ENCODE assay signal across 8 cellular contexts in the genomic region with DNA sequence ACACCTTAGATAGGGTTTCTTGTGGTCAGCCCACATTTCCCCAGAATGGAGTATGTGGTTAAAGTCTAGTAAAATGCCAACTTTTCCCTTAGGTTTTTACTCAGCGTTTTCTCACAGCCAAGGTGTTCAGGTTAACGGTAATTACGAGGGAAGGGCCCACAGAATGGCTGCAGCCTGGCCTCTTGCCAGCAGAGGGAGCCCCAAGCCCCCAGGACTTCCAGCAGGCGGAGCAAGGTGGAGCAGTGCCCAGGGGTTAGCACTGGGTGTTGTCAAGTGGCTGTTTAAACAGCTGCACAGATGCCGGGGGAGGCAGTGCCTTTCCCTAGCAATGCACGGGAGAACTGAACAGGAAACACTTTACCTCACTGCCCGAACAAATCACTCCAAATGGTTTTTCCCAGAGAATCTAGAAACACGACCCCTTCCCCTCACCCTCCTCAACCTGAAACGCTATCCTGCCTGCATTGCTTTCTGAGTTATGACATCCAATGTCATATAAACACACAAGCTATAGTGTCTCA. TPM values are rescaled to one million over a fixed set of nuclear protein-coding genes. Genes with fewer than 3 reads are reported as not detected.
DNase-seq lines count a peak whose midpoint lies in the region; ATAC-seq and TF ChIP-seq lines count a peak whose summit lies in the region.

No MANE protein-coding gene starts in this region.

- no peaks in the 10 kb centered on the region for H3K27me3 Mint-ChIP-seq in effector memory CD8-positive, alpha-beta T cell

- H3K36me3 Mint-ChIP-seq in effector memory CD8-positive, alpha-beta T cell (ENCODE audit: insufficient read depth): peaks cover 57% of the 10 kb centered on the region

- ATAC-seq in effector memory CD8-positive, alpha-beta T cell (replicated peaks): peak; percentile 77

- DNase-seq in GM12864 (ENCODE audit: low read depth): no peak
- peak; percentile 63 for DNase-seq in HT1080 (ENCODE audit: low read depth)
- DNase-seq in NOMO-1 treated with DMSO at 0.1 percent for 48 hours (lab: John Stamatoyannopoulos, UW; ENCODE audit: unreplicated experiment): peak; percentile 46
- peak; percentile 66 to 87 (median 67) for DNase-seq in activated CD8-positive, alpha-beta memory T cell treated with anti-CD3 and anti-CD28 coated beads for 48 hours (ENCODE audit: low read depth in 2 of 3, low spot score in 2 of 3)
- DNase-seq in effector memory CD8-positive, alpha-beta T cell: peak; percentile 81 to 89 (median 84)
- DNase-seq in mucosa of gallbladder (ENCODE audit: low spot score): peak; percentile 72
- DNase-seq in stimulated activated CD8-positive, alpha-beta memory T cell treated with anti-CD3 and anti-CD28 coated beads, Interleukin-4, amount 100 ng/mL, for 48 hours: peak; percentile 93
- no peak for DNase-seq in NCI-H1048 (lab: John Stamatoyannopoulos, UW)

- H3K9me3 Mint-ChIP-seq in effector memory CD8-positive, alpha-beta T cell: no peaks in the 10 kb centered on the region

- peak; percentile 99 for TF ChIP-seq CTCF in GM12864 (IDR thresholded peaks at IDR 0.05; ENCODE audit: low read depth, low read length, missing control alignments)

- H3K4me3 Mint-ChIP-seq in effector memory CD8-positive, alpha-beta T cell: peak overlapping the region in 1 of 2 donors; percentile 21

- H3K4me1 Mint-ChIP-seq in effector memory CD8-positive, alpha-beta T cell (ENCODE audit: low read depth in 2 of 2): peaks cover 32 to 37% of the 10 kb centered on the region in 2 donors

- H3K27ac Mint-ChIP-seq in effector memory CD8-positive, alpha-beta T cell: peak overlapping the region; percentile 29 to 62

- no peak overlapping the region for H3K4me3 ChIP-seq in GM12864 (ENCODE audit: low read depth, low read length)

RNA-seq across cellular contexts. Expression of a gene that starts 6.6 kb away (rescaled TPM):
- total RNA-seq in HT1080 (2014; rRNA removed; shearing (Covaris generic)): 245 and 256 TPM in 2 replicates
- 137 and 155 TPM in 2 replicates for polyA plus RNA-seq in HT1080 (2015; cell fraction: cytosol; rRNA removed)
- polyA plus RNA-seq in HT1080 (2015; cell fraction: nucleus; rRNA removed): 110 and 113 TPM in 2 replicates
- total RNA-seq in mucosa of gallbladder: 141 TPM

RNA-seq across cellular contexts. Expression of a gene that starts 46.0 kb away (rescaled TPM):
- total RNA-seq in HT1080 (2014; rRNA removed; shearing (Covaris generic)): 6.8 and 7.6 TPM in 2 replicates
- polyA plus RNA-seq in HT1080 (2015; cell fraction: cytosol; rRNA removed): 3.1 and 4.9 TPM in 2 replicates
- 8.6 and 8.8 TPM in 2 replicates for polyA plus RNA-seq in HT1080 (2015; cell fraction: nucleus; rRNA removed)
- total RNA-seq in mucosa of gallbladder: 67.4 TPM

Comparison
In these comparisons a context has a peak if more than half of its experiments do, and no peak if none do; other contexts are left out.
1. DNase-seq: peak in HT1080 (single experiment), NOMO-1 treated with DMSO at 0.1 percent for 48 hours (single experiment), activated CD8-positive, alpha-beta memory T cell treated with anti-CD3 and anti-CD28 coated beads for 48 hours (3 of 3), effector memory CD8-positive, alpha-beta T cell (3 of 3), mucosa of gallbladder (single experiment) and stimulated activated CD8-positive, alpha-beta memory T cell treated with anti-CD3 and anti-CD28 coated beads, Interleukin-4, amount 100 ng/mL, for 48 hours (single experiment); none in GM12864 (single experiment) and NCI-H1048 (single experiment).